ENCODE assay signal across 14 cellular contexts in the genomic region with DNA sequence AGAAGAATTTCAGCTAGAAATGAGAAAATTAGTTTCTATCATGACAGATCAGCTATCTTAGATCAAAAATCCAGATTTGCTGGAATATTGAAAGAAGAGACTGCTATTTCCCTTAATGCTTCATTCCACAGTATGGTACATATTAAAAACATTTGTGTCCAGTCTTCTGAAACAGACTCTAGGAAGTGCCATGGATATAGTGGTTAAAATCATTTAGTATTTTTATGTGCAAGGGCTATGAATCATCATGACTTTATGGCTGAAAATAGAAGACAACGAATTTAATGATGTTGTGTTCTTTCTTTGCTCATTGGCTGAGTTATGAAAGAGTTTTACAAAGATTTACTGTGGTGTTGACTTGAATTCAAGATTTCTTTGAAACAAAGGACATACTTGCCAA.
DNase-seq lines count a peak whose midpoint lies in the region; ATAC-seq, FAIRE-seq and TF ChIP-seq lines count a peak whose summit lies in the region.
"Had no signal": no experiment of that assay in that cellular context is flagged by ENCODE, and none has a peak within 500 bp of the region (broad histone marks: within the 10 kb centered on the region; RNA-seq: fewer than 3 reads in every experiment).

No MANE protein-coding gene starts in this region.

- peak; percentile 67 for FAIRE-seq in H54 (lab: Jason Lieb, UNC)
- FAIRE-seq in GM12892 (lab: Jason Lieb, UNC) = no peak

- no peaks in the 10 kb centered on the region for H3K36me3 ChIP-seq in RWPE2 (ENCODE audit: low read depth)
- no peaks in the 10 kb centered on the region for H3K36me3 ChIP-seq in fibroblast of lung (ENCODE audit: control insufficient read depth, insufficient read depth, low read length)
- H3K36me3 ChIP-seq in smooth muscle cell (ENCODE audit: low read depth) = no peaks in the 10 kb centered on the region
- H3K36me3 ChIP-seq: lower lobe of right lung had no signal

- H3K79me2 ChIP-seq in fibroblast of lung (ENCODE audit: control insufficient read depth, insufficient read depth, low read length) (no peaks in the 10 kb centered on the region), smooth muscle cell (ENCODE audit: low read depth) (no peaks in the 10 kb centered on the region)

- H3K27ac ChIP-seq in RWPE2 (ENCODE audit: poor library complexity, severe bottlenecking) (peak overlapping the region; percentile 7), fibroblast of lung (ENCODE audit: insufficient read depth, low read length) (no peak overlapping the region), smooth muscle cell (ENCODE audit: low read depth) (peak overlapping the region; percentile 9)
- H3K27ac ChIP-seq: lower lobe of right lung had no signal

- H3K9me3 ChIP-seq in RWPE2 (ENCODE audit: severe bottlenecking) (no peaks in the 10 kb centered on the region), fibroblast of lung (ENCODE audit: control insufficient read depth, insufficient read depth, low read depth, low read length) (no peaks in the 10 kb centered on the region), smooth muscle cell (replicated peaks; ENCODE audit: low read depth) (no peaks in the 10 kb centered on the region)
- H3K9me3 ChIP-seq: lower lobe of right lung had no signal

- no peak for TF ChIP-seq POLR2A in H54 (IDR thresholded peaks at IDR 0.05; ENCODE audit: low read depth, low read length)
- no peak for TF ChIP-seq POLR2A in GM12892 (IDR thresholded peaks at IDR 0.05; ENCODE audit: low read depth, low read length)

- H2AFZ ChIP-seq in fibroblast of lung (ENCODE audit: low read length) (no peak overlapping the region), smooth muscle cell (ENCODE audit: low read depth) (no peak overlapping the region)

- no peaks in the 10 kb centered on the region for H4K20me1 ChIP-seq in fibroblast of lung (ENCODE audit: control insufficient read depth, extremely low read depth, insufficient read depth, low read length)
- H4K20me1 ChIP-seq in smooth muscle cell (ENCODE audit: low read depth) = no peaks in the 10 kb centered on the region

- no peak overlapping the region for H3K4me3 ChIP-seq in RWPE2 (ENCODE audit: severe bottlenecking)
- no peak overlapping the region for H3K4me3 ChIP-seq in fibroblast of lung (replicated peaks in 1 of 4; ENCODE audit: control extremely low read depth in 1 of 4, insufficient read depth in 1 of 4, low read depth in 3 of 4, low read length in 4 of 4)
- no peak overlapping the region for H3K4me3 ChIP-seq in smooth muscle cell
- H3K4me3 ChIP-seq: lower lobe of right lung had no signal

- ATAC-seq in RWPE2 (ENCODE audit: low read depth) = peak; percentile 83
- ATAC-seq: lower lobe of right lung, WTC11 had no signal

- H3F3A ChIP-seq in smooth muscle cell (ENCODE audit: low read depth) = peaks cover 9% of the 10 kb centered on the region

- 26% methylated on average over 1 of the region's 1 CpG for WGBS in smooth muscle cell (ENCODE audit: low lambda C conversion rate)

- DNase-seq in H54 (ENCODE audit: insufficient read length, low spot score) = peak; percentile 43
- no peak for DNase-seq in RWPE2 (ENCODE audit: low spot score)
- peak; percentile 26 to 80 for DNase-seq in fibroblast of lung (ENCODE audit: low read depth in 2 of 2)
- no peak for DNase-seq in smooth muscle cell (lab: John Stamatoyannopoulos, UW; ENCODE audit: unreplicated experiment)
- DNase-seq in DMS114 treated with DMSO at 0.1 percent for 48 hours (lab: John Stamatoyannopoulos, UW; ENCODE audit: unreplicated experiment) = no peak
- DNase-seq in SIG-M5 (lab: John Stamatoyannopoulos, UW) = no peak
- DNase-seq in GM12892 (ENCODE audit: insufficient read length) = no peak
- DNase-seq in stimulated activated CD4-positive, alpha-beta T cell treated with anti-CD3 and anti-CD28 coated beads, Interleukin-1b, Interleukin-23, amount 100 ng/mL, for 48 hours = no peak
- DNase-seq: activated naive CD4-positive, alpha-beta T cell treated with Interleukin-2 at 50 U/mL for 16 hours; CD4-positive, alpha-beta memory T cell; lower lobe of right lung; NCI-H1105; stimulated activated CD4-positive, alpha-beta T cell treated with anti-CD3 and anti-CD28 coated beads, Interleukin-4, amount 100 ng/mL, for 1 hour had no signal

- TF ChIP-seq CTCF in RWPE2 (IDR thresholded peaks at IDR 0.05; ENCODE audit: poor library complexity, severe bottlenecking) (no peak), fibroblast of lung (conservative IDR thresholded peaks at IDR 0.05 in 1 of 2, IDR thresholded peaks at IDR 0.05 in 1 of 2; ENCODE audit: low read depth in 1 of 2, low read length in 2 of 2) (no peak), smooth muscle cell (IDR thresholded peaks at IDR 0.05; ENCODE audit: borderline replicate concordance, insufficient read depth, poor library complexity, severe bottlenecking) (no peak)

- no peak overlapping the region for H3K9ac ChIP-seq in fibroblast of lung (ENCODE audit: insufficient read depth, low read length)
- no peak overlapping the region for H3K9ac ChIP-seq in smooth muscle cell (ENCODE audit: low read depth)

- H3K4me2 ChIP-seq in fibroblast of lung (ENCODE audit: extremely low read depth, insufficient read depth, low read length) (no peak overlapping the region), smooth muscle cell (peak overlapping the region; percentile 16)

- H3K27me3 ChIP-seq in RWPE2 (ENCODE audit: insufficient read depth, poor library complexity, severe bottlenecking) = no peaks in the 10 kb centered on the region
- no peaks in the 10 kb centered on the region for H3K27me3 ChIP-seq in fibroblast of lung (ENCODE audit: control insufficient read depth, insufficient read depth, low read length)
- H3K27me3 ChIP-seq in smooth muscle cell (ENCODE audit: low read depth) = no peaks in the 10 kb centered on the region

- H3K4me1 ChIP-seq in RWPE2 (ENCODE audit: insufficient read depth, poor library complexity, severe bottlenecking) (peaks cover 13% of the 10 kb centered on the region), fibroblast of lung (ENCODE audit: control insufficient read depth, extremely low read depth, insufficient read depth, low read length) (no peaks in the 10 kb centered on the region), smooth muscle cell (ENCODE audit: low read depth) (no peaks in the 10 kb centered on the region)
- H3K4me1 ChIP-seq: lower lobe of right lung had no signal

Comparison
In these comparisons a context has a peak if more than half of its experiments do, and no peak if none do; other contexts are left out.
1. DNase-seq: peak in H54 (single experiment) and fibroblast of lung (2 of 2); none in RWPE2 (single experiment), smooth muscle cell (single experiment), DMS114 treated with DMSO at 0.1 percent for 48 hours (single experiment), SIG-M5 (single experiment), GM12892 (single experiment) and stimulated activated CD4-positive, alpha-beta T cell treated with anti-CD3 and anti-CD28 coated beads, Interleukin-1b, Interleukin-23, amount 100 ng/mL, for 48 hours (single experiment).